12 cellular contexts compared by ENCODE assay signal in genomic region chr6:169800116-169800667, GRCh38. TPM values are rescaled to one million over a fixed set of nuclear protein-coding genes. Genes with fewer than 3 reads are reported as not detected.
A peak's percentile ranks its signal among the peaks of the same experiment; 100 is the strongest.
DNase-seq lines count a peak whose midpoint lies in the region; ATAC-seq and TF ChIP-seq lines count a peak whose summit lies in the region.
"Had no signal": no experiment of that assay in that cellular context is flagged by ENCODE, and none has a peak within 500 bp of the region (broad histone marks: within the 10 kb centered on the region; RNA-seq: fewer than 3 reads in every experiment).

No MANE protein-coding gene starts in this region.

- 46% methylated on average over 7 of the region's 9 CpGs for WGBS in right lobe of liver (ENCODE audit: insufficient coverage, low coverage, low lambda C conversion rate, missing lambda C conversion rate)

- ATAC-seq in left cardiac atrium: peak; percentile 83
- no peak for ATAC-seq in Right ventricle myocardium inferior
- ATAC-seq in right lobe of liver: peak; percentile 59 to 80 (median 78)
- no peak for ATAC-seq in HG02840 (IDR thresholded peaks at IDR 0.05; ENCODE audit: low FRiP score, unreplicated experiment)
- ATAC-seq: stimulated activated naive CD8-positive, alpha-beta T cell treated with anti-CD3 and anti-CD28 coated beads, Interleukin-15, amount 100 ng/mL, for 72 hours had no signal

- H3K4me3 ChIP-seq in choroid plexus epithelial cell (ENCODE audit: low read depth, low read length) (no peak overlapping the region), right lobe of liver (no peak overlapping the region)

- peaks cover 0 to 29% (median 12%) of the 10 kb centered on the region in 4 donors for H3K4me1 ChIP-seq in right lobe of liver

- TF ChIP-seq CTCF in choroid plexus epithelial cell (conservative IDR thresholded peaks at IDR 0.05; ENCODE audit: low read depth, low read length): no peak
- TF ChIP-seq CTCF in right lobe of liver (IDR thresholded peaks at IDR 0.05): no peak

- peak overlapping the region in 1 of 3 donors; percentile 62 for H3K27ac ChIP-seq in right lobe of liver

- H3K27me3 ChIP-seq in right lobe of liver: no peaks in the 10 kb centered on the region

- intact Hi-C loops in left cardiac atrium (cut with DNase I) (no loop called here), Right ventricle myocardium inferior (cut with DNase I) (no loop called here), right lobe of liver (cut with DNase I) (no loop called here)

- DNase-seq in left cardiac atrium (no peak), Right ventricle myocardium inferior (ENCODE audit: missing footprints) (no peak), choroid plexus epithelial cell (ENCODE audit: low read depth) (peak; percentile 27), right lobe of liver (peak; percentile 49 to 73 (median 71)), NCI-H1092 (lab: John Stamatoyannopoulos, UW) (no peak), GM19240 (ENCODE audit: insufficient read length, low spot score) (no peak), GDM1 (lab: John Stamatoyannopoulos, UW) (no peak)
- DNase-seq: activated CD4-positive, alpha-beta T cell treated with anti-CD3 and anti-CD28 coated beads for 4 hours; KG1; NCI-H187; stimulated activated naive CD8-positive, alpha-beta T cell treated with anti-CD3 and anti-CD28 coated beads, Interleukin-15, amount 100 ng/mL, for 72 hours had no signal

- no peaks in the 10 kb centered on the region for H3K9me3 ChIP-seq in right lobe of liver

- no peak for TF ChIP-seq POLR2A in right lobe of liver (IDR thresholded peaks at IDR 0.05)

- H3K36me3 ChIP-seq in right lobe of liver: no peaks in the 10 kb centered on the region

RNA-seq across cellular contexts. Expression of gene ERMARD, which starts 48.8 kb away (rescaled TPM):
- total RNA-seq in left cardiac atrium (10 to 100 TPM; 10.5 to 11.3 TPM), Right ventricle myocardium inferior (6.5 TPM), right lobe of liver (10 to 100 TPM; 11.1 to 24.4 (median 15.2) TPM)

RNA-seq across cellular contexts. Expression of gene DYNLT2, which starts 48.8 kb away (rescaled TPM):
- 1 to 10 TPM in 1 of 2 donors, under 1 TPM in 1; 0.59 to 1.1 TPM for total RNA-seq in left cardiac atrium
- total RNA-seq in Right ventricle myocardium inferior: 0.41 TPM
- total RNA-seq in right lobe of liver: under 1 TPM; 0.43 to 0.82 (median 0.68) TPM

Comparison
In these comparisons a context has a peak if more than half of its experiments do, and no peak if none do; other contexts are left out.
1. ATAC-seq: peak in left cardiac atrium (2 of 2) and right lobe of liver (4 of 4); none in Right ventricle myocardium inferior (single experiment) and HG02840 (single experiment).
2. DNase-seq: peak in choroid plexus epithelial cell (single experiment) and right lobe of liver (3 of 3); none in left cardiac atrium (single experiment), Right ventricle myocardium inferior (single experiment), NCI-H1092 (single experiment), GM19240 (single experiment) and GDM1 (single experiment).